Comparison of ENCODE assay signal across 1 cellular context in genomic region chr9:117184173-117184572, GRCh38.
TF ChIP-seq lines count a peak whose summit lies in the region.

No MANE protein-coding gene starts in this region.

TF ChIP-seq in GM23338, 12 proteins besides CTCF, POLR2A, EP300 and RAD21 (continued from another document):
- TF ChIP-seq ZNF462 (CRISPR knock-in tag; IDR thresholded peaks at IDR 0.05) (no peak), POLR2AphosphoS5 (IDR thresholded peaks at IDR 0.05; ENCODE audit: low read depth) (no peak), JUNB (IDR thresholded peaks at IDR 0.05; ENCODE audit: unreplicated experiment) (no peak), NANOG (IDR thresholded peaks at IDR 0.05; ENCODE audit: borderline replicate concordance) (no peak), EZH2phosphoT487 (IDR thresholded peaks at IDR 0.05; ENCODE audit: unreplicated experiment) (no peak), EZH2 (IDR thresholded peaks at IDR 0.05; ENCODE audit: low read depth, unreplicated experiment) (no peak), ZNF114 (CRISPR knock-in tag; IDR thresholded peaks at IDR 0.05) (no peak), STAT1 (IDR thresholded peaks at IDR 0.05; ENCODE audit: unreplicated experiment) (no peak)
